In the genomic region with DNA sequence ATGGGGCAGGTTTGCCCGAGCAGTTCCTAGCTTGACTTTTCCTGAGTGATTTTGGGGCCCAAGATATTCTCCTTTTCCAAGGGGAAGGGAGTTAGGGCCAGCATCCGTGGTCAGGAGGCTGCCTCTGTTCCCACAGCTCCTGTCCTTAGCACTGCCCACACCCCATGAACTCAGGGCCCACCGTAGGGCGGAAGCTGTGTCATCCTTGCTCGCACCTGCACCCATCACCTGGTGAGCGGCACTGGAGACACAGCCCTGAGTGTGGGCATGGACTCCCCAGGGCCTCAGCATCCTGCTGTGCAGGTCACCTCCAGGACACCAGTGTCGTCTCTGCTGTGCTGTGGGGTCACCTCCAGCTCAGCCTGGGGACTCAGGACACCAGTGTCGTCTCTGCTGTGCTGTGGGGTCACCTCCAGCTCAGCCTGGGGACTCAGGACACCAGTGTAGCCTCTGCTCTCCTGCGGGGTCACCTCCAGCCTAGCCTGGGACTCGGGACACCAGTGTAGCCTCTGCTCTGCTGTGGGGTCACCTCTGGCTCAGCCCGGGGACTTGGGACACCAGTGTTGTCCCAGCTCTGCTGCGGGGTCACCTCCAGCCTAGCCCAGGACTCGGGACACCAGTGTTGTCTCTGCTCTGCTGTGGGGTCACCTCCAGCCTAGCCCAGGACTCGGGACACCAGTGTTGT, we compare ENCODE assay signal across 25 cellular contexts.
DNase-seq lines count a peak whose midpoint lies in the region; ATAC-seq, FAIRE-seq and TF ChIP-seq lines count a peak whose summit lies in the region.
"Had no signal": no experiment of that assay in that cellular context is flagged by ENCODE, and none has a peak within 500 bp of the region (broad histone marks: within the 10 kb centered on the region; RNA-seq: fewer than 3 reads in every experiment).

No MANE protein-coding gene starts in this region.

- H4K91ac ChIP-seq in H1 (replicated peaks; ENCODE audit: insufficient read length, low read length), result no peak overlapping the region

- H2BK15ac ChIP-seq in H1 (ENCODE audit: low read length), result no peak overlapping the region

- FAIRE-seq in H1 (lab: Jason Lieb, UNC), result no peak
- FAIRE-seq: G401.6, GM12892 had no signal

- ATAC-seq in activated naive CD8-positive, alpha-beta T cell treated with anti-CD3 and anti-CD28 coated beads, Interleukin-2, amount 50 U/mL, for 24 hours, result peak; percentile 9
- ATAC-seq in upper lobe of right lung, result peak; percentile 12
- ATAC-seq in GM21723 (IDR thresholded peaks at IDR 0.05; ENCODE audit: unreplicated experiment), result no peak
- ATAC-seq: HCT116, PC-3 had no signal

- no peak overlapping the region for H2BK20ac ChIP-seq in H1 (ENCODE audit: low read length)

- no peak for TF ChIP-seq EP300 in H1 (IDR thresholded peaks at IDR 0.05; ENCODE audit: borderline replicate concordance in 1 of 2, low read depth in 2 of 2, low read length in 2 of 2)

- H3K79me1 ChIP-seq in H1 (ENCODE audit: low read depth, low read length), result no peaks in the 10 kb centered on the region

- H3K23ac ChIP-seq in H1 (ENCODE audit: insufficient read length), result no peak overlapping the region

- H2AFZ ChIP-seq in H1 (ENCODE audit: low read length), result no peak overlapping the region
- H2AFZ ChIP-seq: GM23338 had no signal

- TF ChIP-seq CTCF in H1 (IDR thresholded peaks at IDR 0.05; ENCODE audit: control extremely low read depth in 1 of 3, insufficient read depth in 1 of 3, low read depth in 1 of 3, low read length in 3 of 3) (no peak), upper lobe of right lung (IDR thresholded peaks at IDR 0.05) (no peak)

- H3K79me2 ChIP-seq in H1 (ENCODE audit: control insufficient read depth in 1 of 2, insufficient read depth in 2 of 2, low read length in 2 of 2), result no peaks in the 10 kb centered on the region

- 0 out of 2 replicates have a peak overlapping the region, but pooled peaks have one; percentile 17 for H2BK12ac ChIP-seq in H1 (ENCODE audit: low read depth, low read length)

- H3K56ac ChIP-seq in H1 (replicated peaks; ENCODE audit: insufficient read length, low read depth, low read length), result no peak overlapping the region

- POLR2A ChIA-PET in H1 (lab: Charles Lee; ENCODE audit: partially characterized antibody), result no interaction called here

- no peak overlapping the region for H3K4me3 Mint-ChIP-seq in activated naive CD8-positive, alpha-beta T cell treated with anti-CD3 and anti-CD28 coated beads, Interleukin-2, amount 50 U/mL, for 24 hours
- H3K4me3 Mint-ChIP-seq in activated naive CD8-positive, alpha-beta T cell treated with anti-CD3 and anti-CD28 coated beads for 36 hours, result no peak overlapping the region
- H3K4me3 Mint-ChIP-seq: CD8-positive, alpha-beta memory T cell; GM23338 had no signal

- no peak for DNase-seq in activated naive CD8-positive, alpha-beta T cell treated with anti-CD3 and anti-CD28 coated beads, Interleukin-2, amount 50 U/mL, for 24 hours
- DNase-seq in activated naive CD8-positive, alpha-beta T cell treated with anti-CD3 and anti-CD28 coated beads for 36 hours, result no peak
- DNase-seq in H1 (ENCODE audit: low read depth in 1 of 2, low spot score in 2 of 2) (no peak), posterior vena cava (ENCODE audit: low spot score) (peak; percentile 75), upper lobe of right lung (peak; percentile 10), NCI-H2107 treated with DMSO at 0.1 percent for 48 hours (lab: John Stamatoyannopoulos, UW; ENCODE audit: unreplicated experiment) (no peak), D341Med (ENCODE audit: low spot score) (no peak)
- DNase-seq: ACHN, Calu3, KG1, NCI-H1092, NCI-H1436 treated with DMSO at 0.1 percent for 48 hours, NCI-H2029, NCI-H226, NCI-H526 treated with DMSO at 0.1 percent for 48 hours, PC-3, Right ventricle myocardium superior had no signal

- no peak overlapping the region for H4K5ac ChIP-seq in H1 (ENCODE audit: insufficient read length, low read depth, low read length)

- H3K4ac ChIP-seq in H1 (replicated peaks; ENCODE audit: insufficient read length, low read depth, low read length), result peak overlapping the region; percentile 53

- H3K27ac ChIP-seq in H1 (ENCODE audit: low read depth, low read length) (no peak overlapping the region), upper lobe of right lung (no peak overlapping the region)
- H3K27ac ChIP-seq: 22Rv1; BLaER1 treated with 17β-estradiol and CSF1 and Interleukin-3, amounts not matched to agents 10 nM and 100 nM had no signal

- no peak overlapping the region for H3K9ac ChIP-seq in H1 (replicated peaks in 1 of 4; ENCODE audit: extremely low read depth in 1 of 4, low read depth in 3 of 4, low read length in 3 of 4)
- H3K9ac ChIP-seq: BLaER1 treated with 17β-estradiol and CSF1 and Interleukin-3, amounts not matched to agents 10 nM and 100 nM had no signal

- H3K36me3 ChIP-seq in H1 (ENCODE audit: control insufficient read depth in 2 of 4, insufficient read depth in 4 of 4, low read length in 3 of 4) (no peaks in the 10 kb centered on the region; a peak in 1 of 8 replicates), upper lobe of right lung (no peaks in the 10 kb centered on the region)
- H3K36me3 ChIP-seq: BLaER1 treated with 17β-estradiol and CSF1 and Interleukin-3, amounts not matched to agents 10 nM and 100 nM had no signal

- no peak for TF ChIP-seq POLR2A in H1 (IDR thresholded peaks at IDR 0.05; ENCODE audit: control extremely low read depth in 1 of 2, low read depth in 2 of 2, low read length in 2 of 2)

- intact Hi-C loops in posterior vena cava (cut with DNase I), result no loop called here
- intact Hi-C loops in upper lobe of right lung (cut with DNase I), result no loop called here

- H3K27ac Mint-ChIP-seq in activated naive CD8-positive, alpha-beta T cell treated with anti-CD3 and anti-CD28 coated beads, Interleukin-2, amount 50 U/mL, for 24 hours, result no peak overlapping the region
- no peak overlapping the region for H3K27ac Mint-ChIP-seq in activated naive CD8-positive, alpha-beta T cell treated with anti-CD3 and anti-CD28 coated beads for 36 hours
- H3K27ac Mint-ChIP-seq: CD8-positive, alpha-beta memory T cell; GM23338 had no signal

- H4K8ac ChIP-seq in H1 (ENCODE audit: extremely low read depth, insufficient read depth, low read length), result peak overlapping the region; percentile 16; the same call in 1 of the 2 replicates

- CTCF ChIA-PET in H1 (lab: Charles Lee; ENCODE audit: partially characterized antibody), result interaction anchor here (1.0 to 1.5 kb wide), 3 partner anchors 11 to 160 kb away, joined by 3 to 4 read pairs (median 3); no protein-coding TSS in a partner anchor

- H3K4me3 ChIP-seq in H1 (ENCODE audit: extremely low read depth in 1 of 4, insufficient read depth in 2 of 4, low read depth in 3 of 4, low read length in 4 of 4), result no peak overlapping the region
- no peak overlapping the region for H3K4me3 ChIP-seq in upper lobe of right lung
- H3K4me3 ChIP-seq: BLaER1 treated with 17β-estradiol and CSF1 and Interleukin-3, amounts not matched to agents 10 nM and 100 nM; GM23338 had no signal

- TF ChIP-seq RAD21 in H1 (IDR thresholded peaks at IDR 0.05 in 1 of 2, conservative IDR thresholded peaks at IDR 0.05 in 1 of 2; ENCODE audit: low read depth in 2 of 2, low read length in 2 of 2), result no peak

- no peak overlapping the region for H3K14ac ChIP-seq in H1 (ENCODE audit: insufficient read length)

- peaks cover 0 to 2% of the 10 kb centered on the region in 2 experiments for H4K20me1 ChIP-seq in H1 (replicated peaks in 1 of 2; ENCODE audit: control insufficient read depth in 1 of 2, insufficient read depth in 2 of 2, low read length in 2 of 2)
- H4K20me1 ChIP-seq: BLaER1 treated with 17β-estradiol and CSF1 and Interleukin-3, amounts not matched to agents 10 nM and 100 nM had no signal

- no peaks in the 10 kb centered on the region for H3K9me3 Mint-ChIP-seq in activated naive CD8-positive, alpha-beta T cell treated with anti-CD3 and anti-CD28 coated beads, Interleukin-2, amount 50 U/mL, for 24 hours
- no peaks in the 10 kb centered on the region for H3K9me3 Mint-ChIP-seq in activated naive CD8-positive, alpha-beta T cell treated with anti-CD3 and anti-CD28 coated beads for 36 hours

- WGBS in H1 (ENCODE audit: extremely low coverage in 1 of 2, insufficient coverage in 1 of 2, insufficient read length in 1 of 2, insufficient replicate concordance in 2 of 2, low coverage in 1 of 2, low lambda C conversion rate in 2 of 2, missing lambda C conversion rate in 1 of 2), 2 experiments, result 87% methylated on average over 13 of the region's 14 CpGs; no CpG with 5 or more reads in 1 of the 2 experiments

- H3K4me1 ChIP-seq in H1 (replicated peaks in 1 of 4; ENCODE audit: control insufficient read depth in 3 of 4, insufficient read depth in 4 of 4, low read length in 3 of 4) (peaks cover 0 to 3% (median 0%) of the 10 kb centered on the region in 4 experiments; a peak in 1 of 7 replicates), upper lobe of right lung (no peaks in the 10 kb centered on the region)
- H3K4me1 ChIP-seq: BLaER1 treated with 17β-estradiol and CSF1 and Interleukin-3, amounts not matched to agents 10 nM and 100 nM had no signal

- no peaks in the 10 kb centered on the region for H3K27me3 Mint-ChIP-seq in activated naive CD8-positive, alpha-beta T cell treated with anti-CD3 and anti-CD28 coated beads, Interleukin-2, amount 50 U/mL, for 24 hours
- H3K27me3 Mint-ChIP-seq in activated naive CD8-positive, alpha-beta T cell treated with anti-CD3 and anti-CD28 coated beads for 36 hours, result no peaks in the 10 kb centered on the region

- H3K9me3 ChIP-seq in H1 (ENCODE audit: insufficient read depth in 2 of 2, low read depth in 1 of 2, low read length in 1 of 2) (no peaks in the 10 kb centered on the region), upper lobe of right lung (no peaks in the 10 kb centered on the region)
- H3K9me3 ChIP-seq: BLaER1 treated with 17β-estradiol and CSF1 and Interleukin-3, amounts not matched to agents 10 nM and 100 nM had no signal

- H2BK5ac ChIP-seq in H1 (ENCODE audit: low read depth, low read length), result no peak overlapping the region

- 0 out of 2 replicates have a peak overlapping the region, but pooled peaks have one; percentile 13 for H2AK5ac ChIP-seq in H1 (ENCODE audit: low read depth, low read length)

- no peaks in the 10 kb centered on the region for H3K4me1 Mint-ChIP-seq in activated naive CD8-positive, alpha-beta T cell treated with anti-CD3 and anti-CD28 coated beads, Interleukin-2, amount 50 U/mL, for 24 hours
- H3K4me1 Mint-ChIP-seq in activated naive CD8-positive, alpha-beta T cell treated with anti-CD3 and anti-CD28 coated beads for 36 hours, result no peaks in the 10 kb centered on the region
- H3K4me1 Mint-ChIP-seq: CD8-positive, alpha-beta memory T cell had no signal

- H3K23me2 ChIP-seq in H1 (ENCODE audit: low read depth, low read length), result peaks cover 2% of the 10 kb centered on the region; the same call in 1 of the 2 replicates

- no peak overlapping the region for H2BK120ac ChIP-seq in H1 (replicated peaks; ENCODE audit: low read depth, low read length)

- H3K36me3 Mint-ChIP-seq in activated naive CD8-positive, alpha-beta T cell treated with anti-CD3 and anti-CD28 coated beads, Interleukin-2, amount 50 U/mL, for 24 hours (ENCODE audit: low read depth), result no peaks in the 10 kb centered on the region
- no peaks in the 10 kb centered on the region for H3K36me3 Mint-ChIP-seq in activated naive CD8-positive, alpha-beta T cell treated with anti-CD3 and anti-CD28 coated beads for 36 hours
- H3K36me3 Mint-ChIP-seq: CD8-positive, alpha-beta memory T cell had no signal

- H3K18ac ChIP-seq in H1 (ENCODE audit: extremely low read depth, low read length), result no peak overlapping the region; the same call in 1 of the 2 replicates

- H3K27me3 ChIP-seq in H1 (replicated peaks in 1 of 4; ENCODE audit: control insufficient read depth in 3 of 4, extremely low read depth in 1 of 4, insufficient read depth in 3 of 4, low read length in 3 of 4) (no peaks in the 10 kb centered on the region), upper lobe of right lung (no peaks in the 10 kb centered on the region)
- H3K27me3 ChIP-seq: BLaER1 treated with 17β-estradiol and CSF1 and Interleukin-3, amounts not matched to agents 10 nM and 100 nM had no signal

- no peak overlapping the region for H3K4me2 ChIP-seq in H1 (ENCODE audit: insufficient read depth in 1 of 2, low read depth in 2 of 2, low read length in 2 of 2)
- H3K4me2 ChIP-seq: BLaER1 treated with 17β-estradiol and CSF1 and Interleukin-3, amounts not matched to agents 10 nM and 100 nM; GM23338 had no signal

Comparison
In these comparisons a context has a peak if more than half of its experiments do, and no peak if none do; other contexts are left out.
1. DNase-seq: peak in posterior vena cava (single experiment) and upper lobe of right lung (single experiment); none in activated naive CD8-positive, alpha-beta T cell treated with anti-CD3 and anti-CD28 coated beads, Interleukin-2, amount 50 U/mL, for 24 hours (single experiment), activated naive CD8-positive, alpha-beta T cell treated with anti-CD3 and anti-CD28 coated beads for 36 hours (single experiment), H1 (0 of 2), NCI-H2107 treated with DMSO at 0.1 percent for 48 hours (single experiment) and D341Med (single experiment).